8 cellular contexts compared by ENCODE assay signal in genomic region chr2:240060977-240061591, GRCh38. TPM values are rescaled to one million over a fixed set of nuclear protein-coding genes. Genes with fewer than 3 reads are reported as not detected.
A peak's percentile ranks its signal among the peaks of the same experiment; 100 is the strongest.
DNase-seq lines count a peak whose midpoint lies in the region; ATAC-seq and TF ChIP-seq lines count a peak whose summit lies in the region.

No MANE protein-coding gene starts in this region.

- H3K4me3 Mint-ChIP-seq in stimulated activated effector memory CD8-positive, alpha-beta T cell treated with anti-CD3 and anti-CD28 coated beads, Interleukin-12 subunit alpha, Interleukin-12 subunit beta, amount 100 ng/mL, for 72 hours: no peak overlapping the region

- H3K4me1 Mint-ChIP-seq in stimulated activated effector memory CD8-positive, alpha-beta T cell treated with anti-CD3 and anti-CD28 coated beads, Interleukin-12 subunit alpha, Interleukin-12 subunit beta, amount 100 ng/mL, for 72 hours: no peaks in the 10 kb centered on the region

- DNase-seq in NCI-H2171 treated with DMSO at 0.1 percent for 48 hours (lab: John Stamatoyannopoulos, UW): peak; percentile 41
- DNase-seq in NCI-H2171 (lab: John Stamatoyannopoulos, UW): no peak
- peak; percentile 15 for DNase-seq in LNCaP clone FGC (ENCODE audit: low read depth)
- peak; percentile 42 for DNase-seq in SW480 (ENCODE audit: low spot score)
- DNase-seq in central memory CD4-positive, alpha-beta T cell: peak; percentile 37
- DNase-seq in left lobe of liver (ENCODE audit: low spot score): no peak
- no peak for DNase-seq in stimulated activated effector memory CD8-positive, alpha-beta T cell treated with anti-CD3 and anti-CD28 coated beads, Interleukin-12 subunit alpha, Interleukin-12 subunit beta, amount 100 ng/mL, for 72 hours (ENCODE audit: low spot score in 2 of 2)
- DNase-seq in coronary artery (ENCODE audit: low spot score): no peak

- no peaks in the 10 kb centered on the region for H3K36me3 Mint-ChIP-seq in stimulated activated effector memory CD8-positive, alpha-beta T cell treated with anti-CD3 and anti-CD28 coated beads, Interleukin-12 subunit alpha, Interleukin-12 subunit beta, amount 100 ng/mL, for 72 hours

- H3K9me3 Mint-ChIP-seq in stimulated activated effector memory CD8-positive, alpha-beta T cell treated with anti-CD3 and anti-CD28 coated beads, Interleukin-12 subunit alpha, Interleukin-12 subunit beta, amount 100 ng/mL, for 72 hours: no peaks in the 10 kb centered on the region

- H3K27ac ChIP-seq in coronary artery: no peak overlapping the region

- TF ChIP-seq CTCF in LNCaP clone FGC (IDR thresholded peaks at IDR 0.05; ENCODE audit: control insufficient read depth, extremely low read depth, insufficient read depth): peak; percentile 56
- no peak for TF ChIP-seq CTCF in coronary artery (IDR thresholded peaks at IDR 0.05)

- H3K4me3 ChIP-seq in LNCaP clone FGC (ENCODE audit: low read depth, low read length) (no peak overlapping the region), coronary artery (no peak overlapping the region)

- no peak overlapping the region for H3K27ac Mint-ChIP-seq in stimulated activated effector memory CD8-positive, alpha-beta T cell treated with anti-CD3 and anti-CD28 coated beads, Interleukin-12 subunit alpha, Interleukin-12 subunit beta, amount 100 ng/mL, for 72 hours

- ATAC-seq in left lobe of liver: peak; percentile 94
- ATAC-seq in stimulated activated effector memory CD8-positive, alpha-beta T cell treated with anti-CD3 and anti-CD28 coated beads, Interleukin-12 subunit alpha, Interleukin-12 subunit beta, amount 100 ng/mL, for 72 hours: peak; percentile 72

RNA-seq across cellular contexts. Expression of gene OR6B3, which starts 7.8 kb away (rescaled TPM):
- total RNA-seq in left lobe of liver: not detected

RNA-seq across cellular contexts. Expression of gene OR6B2, which starts 30.9 kb away (rescaled TPM):
- not detected for total RNA-seq in left lobe of liver

RNA-seq across cellular contexts. Expression of gene NDUFA10, which starts 35.9 kb away (rescaled TPM):
- 126 TPM for total RNA-seq in left lobe of liver

Comparison
In these comparisons a context has a peak if more than half of its experiments do, and no peak if none do; other contexts are left out.
1. DNase-seq: peak in NCI-H2171 treated with DMSO at 0.1 percent for 48 hours (single experiment), LNCaP clone FGC (single experiment), SW480 (single experiment) and central memory CD4-positive, alpha-beta T cell (single experiment); none in NCI-H2171 (single experiment), left lobe of liver (single experiment), stimulated activated effector memory CD8-positive, alpha-beta T cell treated with anti-CD3 and anti-CD28 coated beads, Interleukin-12 subunit alpha, Interleukin-12 subunit beta, amount 100 ng/mL, for 72 hours (0 of 2) and coronary artery (single experiment).